In genomic region chr7:131027287-131027773, GRCh38 we compare ENCODE assay signal across 8 cellular contexts.
DNase-seq lines count a peak whose midpoint lies in the region; ATAC-seq lines count a peak whose summit lies in the region.

No MANE protein-coding gene starts in this region.

- peak; percentile 28 to 57 for ATAC-seq in naive thymus-derived CD8-positive, alpha-beta T cell
- ATAC-seq in HG02981 (IDR thresholded peaks at IDR 0.05; ENCODE audit: unreplicated experiment) (no peak), GM19395 (IDR thresholded peaks at IDR 0.05; ENCODE audit: unreplicated experiment) (no peak)

- peaks cover 0 to 21% (median 7%) of the 10 kb centered on the region in 3 donors for H3K36me3 Mint-ChIP-seq in naive thymus-derived CD8-positive, alpha-beta T cell

- H3K27ac Mint-ChIP-seq in naive thymus-derived CD8-positive, alpha-beta T cell: peak overlapping the region; percentile 50 to 89 (median 65)

- DNase-seq in NCI-H1436 (lab: John Stamatoyannopoulos, UW) (peak; percentile 0), NCI-H1436 treated with DMSO at 0.1 percent for 48 hours (lab: John Stamatoyannopoulos, UW) (no peak), SIG-M5 treated with dmso at 0.1 percent for 504 hours (lab: John Stamatoyannopoulos, UW; ENCODE audit: unreplicated experiment) (peak; percentile 74), cerebellar cortex (ENCODE audit: low spot score) (peak; percentile 61), COLO668 (lab: John Stamatoyannopoulos, UW; ENCODE audit: unreplicated experiment) (no peak)
- peak in 1 of 10 donors; percentile 26 for DNase-seq in naive thymus-derived CD8-positive, alpha-beta T cell

- peak overlapping the region in 8 of 10 donors; percentile 33 to 74 (median 50) for H3K4me3 Mint-ChIP-seq in naive thymus-derived CD8-positive, alpha-beta T cell

- H3K27me3 Mint-ChIP-seq in naive thymus-derived CD8-positive, alpha-beta T cell: no peaks in the 10 kb centered on the region

- H3K4me1 Mint-ChIP-seq in naive thymus-derived CD8-positive, alpha-beta T cell: peaks cover 40 to 89% (median 84%) of the 10 kb centered on the region in 4 donors

- POLR2A ChIA-PET in naive thymus-derived CD8-positive, alpha-beta T cell (lab: Charles Lee): no interaction called here

- no peaks in the 10 kb centered on the region for H3K9me3 Mint-ChIP-seq in naive thymus-derived CD8-positive, alpha-beta T cell

Comparison
In these comparisons a context has a peak if more than half of its experiments do, and no peak if none do; other contexts are left out.
1. DNase-seq: peak in NCI-H1436 (single experiment), SIG-M5 treated with dmso at 0.1 percent for 504 hours (single experiment) and cerebellar cortex (single experiment); none in NCI-H1436 treated with DMSO at 0.1 percent for 48 hours (single experiment) and COLO668 (single experiment).
2. ATAC-seq: peak in naive thymus-derived CD8-positive, alpha-beta T cell (2 of 2); none in HG02981 (single experiment) and GM19395 (single experiment).